ENCODE assay signal across 22 cellular contexts in genomic region chr4:39349326-39349725, GRCh38. TPM values are rescaled to one million over a fixed set of nuclear protein-coding genes. Genes with fewer than 3 reads are reported as not detected.
DNase-seq lines count a peak whose midpoint lies in the region; ATAC-seq and TF ChIP-seq lines count a peak whose summit lies in the region.
"Had no signal": no experiment of that assay in that cellular context is flagged by ENCODE, and none has a peak within 500 bp of the region (broad histone marks: within the 10 kb centered on the region; RNA-seq: fewer than 3 reads in every experiment).

No MANE protein-coding gene starts in this region.

- POLR2A ChIA-PET in Caco-2 (lab: Charles Lee): no interaction called here

- peaks cover 4% of the 10 kb centered on the region for H3K9me3 Mint-ChIP-seq in activated CD8-positive, alpha-beta memory T cell treated with anti-CD3 and anti-CD28 coated beads, Interleukin-2, amount 10 ng/mL, durations not matched to agents 7 days and 5 days (ENCODE audit: low read depth)
- no peaks in the 10 kb centered on the region for H3K9me3 Mint-ChIP-seq in Caco-2 (ENCODE audit: unreplicated experiment)
- peaks cover 4% of the 10 kb centered on the region for H3K9me3 Mint-ChIP-seq in activated naive CD8-positive, alpha-beta T cell (ENCODE audit: low read depth)
- peaks cover 18% of the 10 kb centered on the region for H3K9me3 Mint-ChIP-seq in nephron progenitor cell

- no peaks in the 10 kb centered on the region for H3K27me3 Mint-ChIP-seq in activated CD8-positive, alpha-beta memory T cell treated with anti-CD3 and anti-CD28 coated beads, Interleukin-2, amount 10 ng/mL, durations not matched to agents 7 days and 5 days
- H3K27me3 Mint-ChIP-seq in Caco-2 (ENCODE audit: insufficient read depth, unreplicated experiment) (no peaks in the 10 kb centered on the region), nephron progenitor cell (ENCODE audit: low read depth, poor library complexity) (no peaks in the 10 kb centered on the region)
- no peaks in the 10 kb centered on the region for H3K27me3 Mint-ChIP-seq in activated naive CD8-positive, alpha-beta T cell

- intact Hi-C loops in Caco-2 (cut with micrococcal nuclease; ENCODE audit: unreplicated experiment): no loop called here

- CTCF ChIA-PET in activated CD8-positive, alpha-beta memory T cell treated with anti-CD3 and anti-CD28 coated beads, Interleukin-2, amount 10 ng/mL, durations not matched to agents 7 days and 5 days (lab: Charles Lee): no interaction called here
- CTCF ChIA-PET in Caco-2 (lab: Charles Lee): no interaction called here

- H3K27ac Mint-ChIP-seq in activated CD8-positive, alpha-beta memory T cell treated with anti-CD3 and anti-CD28 coated beads, Interleukin-2, amount 10 ng/mL, durations not matched to agents 7 days and 5 days: peak overlapping the region; percentile 1
- H3K27ac Mint-ChIP-seq in Caco-2 (ENCODE audit: unreplicated experiment) (peak overlapping the region; percentile 79), nephron progenitor cell (peak overlapping the region; percentile 12)
- peak overlapping the region; percentile 88 for H3K27ac Mint-ChIP-seq in activated naive CD8-positive, alpha-beta T cell

- H3K36me3 ChIP-seq in Caco-2 (ENCODE audit: control insufficient read depth, insufficient read depth, low read length): peaks cover 1% of the 10 kb centered on the region; the same call in 1 of the 2 replicates
- H3K36me3 ChIP-seq: prostate gland had no signal

- no peak overlapping the region for H3K4me3 Mint-ChIP-seq in activated CD8-positive, alpha-beta memory T cell treated with anti-CD3 and anti-CD28 coated beads, Interleukin-2, amount 10 ng/mL, durations not matched to agents 7 days and 5 days
- peak overlapping the region; percentile 56 for H3K4me3 Mint-ChIP-seq in Caco-2 (ENCODE audit: unreplicated experiment)
- peak overlapping the region; percentile 55 for H3K4me3 Mint-ChIP-seq in activated naive CD8-positive, alpha-beta T cell
- no peak overlapping the region for H3K4me3 Mint-ChIP-seq in nephron progenitor cell

- H3K4me1 ChIP-seq in Caco-2: peaks cover 39% of the 10 kb centered on the region
- H3K4me1 ChIP-seq: prostate gland had no signal

- no peaks in the 10 kb centered on the region; the same call in 1 of the 2 replicates for H3K9me3 ChIP-seq in Caco-2
- H3K9me3 ChIP-seq: body of pancreas, neutrophil, prostate gland, sigmoid colon, transverse colon had no signal

- peaks cover 52% of the 10 kb centered on the region for H3K4me1 Mint-ChIP-seq in activated CD8-positive, alpha-beta memory T cell treated with anti-CD3 and anti-CD28 coated beads, Interleukin-2, amount 10 ng/mL, durations not matched to agents 7 days and 5 days
- peaks cover 38% of the 10 kb centered on the region for H3K4me1 Mint-ChIP-seq in Caco-2 (ENCODE audit: low read depth, unreplicated experiment)
- H3K4me1 Mint-ChIP-seq in activated naive CD8-positive, alpha-beta T cell (ENCODE audit: low read depth): peaks cover 62% of the 10 kb centered on the region
- H3K4me1 Mint-ChIP-seq in nephron progenitor cell: peaks cover 22% of the 10 kb centered on the region

- no peak overlapping the region for H3K4me3 ChIP-seq in Caco-2 (ENCODE audit: low read depth, low read length)
- H3K4me3 ChIP-seq: body of pancreas, prostate gland, sigmoid colon, transverse colon had no signal

- no TSS peak for BruUV-seq in Caco-2 (replicated peaks; lab: Mats Ljungman, UMichigan)

- peaks cover 52% of the 10 kb centered on the region for H3K36me3 Mint-ChIP-seq in activated CD8-positive, alpha-beta memory T cell treated with anti-CD3 and anti-CD28 coated beads, Interleukin-2, amount 10 ng/mL, durations not matched to agents 7 days and 5 days
- peaks cover 46% of the 10 kb centered on the region for H3K36me3 Mint-ChIP-seq in Caco-2 (ENCODE audit: insufficient read depth, unreplicated experiment)
- peaks cover 24% of the 10 kb centered on the region for H3K36me3 Mint-ChIP-seq in activated naive CD8-positive, alpha-beta T cell
- peaks cover 67% of the 10 kb centered on the region for H3K36me3 Mint-ChIP-seq in nephron progenitor cell (ENCODE audit: low read depth)

- no peaks in the 10 kb centered on the region for H3K27me3 ChIP-seq in Caco-2 (replicated peaks; ENCODE audit: control insufficient read depth, insufficient read depth, low read length)
- H3K27me3 ChIP-seq: body of pancreas, neutrophil, sigmoid colon, transverse colon had no signal

- ATAC-seq in activated CD8-positive, alpha-beta memory T cell treated with anti-CD3 and anti-CD28 coated beads, Interleukin-2, amount 10 ng/mL, durations not matched to agents 7 days and 5 days: no peak
- ATAC-seq: body of pancreas had no signal

- DNase-seq in activated CD8-positive, alpha-beta memory T cell treated with anti-CD3 and anti-CD28 coated beads, Interleukin-2, amount 10 ng/mL, durations not matched to agents 7 days and 5 days: no peak
- DNase-seq in activated CD8-positive, alpha-beta memory T cell treated with anti-CD3 and anti-CD28 coated beads for 24 hours: no peak
- DNase-seq in Caco-2 (no peak), nephron progenitor cell (no peak), GOT3 (lab: John Stamatoyannopoulos, UW) (no peak), RKO (ENCODE audit: low spot score) (no peak), HT-29 (ENCODE audit: low spot score) (no peak)
- DNase-seq: activated CD4-positive, alpha-beta T cell treated with anti-CD3 and anti-CD28 coated beads, Interleukin-2, amount 50 U/mL, for 1 hour; activated CD8-positive, alpha-beta memory T cell treated with anti-CD3 and anti-CD28 coated beads, Interleukin-2, amount 50 U/mL, for 48 hours; body of pancreas; GF-D8; head of caudate nucleus; NCI-H1436 treated with DMSO at 0.1 percent for 48 hours; NCI-H510A; SIG-M5; sigmoid colon; transverse colon had no signal

- TF ChIP-seq CTCF in Caco-2 (IDR thresholded peaks at IDR 0.05; ENCODE audit: insufficient read depth in 1 of 2, low read depth in 1 of 2, low read length in 1 of 2, severe bottlenecking in 1 of 2, unreplicated experiment in 1 of 2) (no peak), nephron progenitor cell (IDR thresholded peaks at IDR 0.05) (no peak)

RNA-seq across cellular contexts. Expression of gene RFC1, which starts 16.8 kb away (rescaled TPM):
- 10 to 100 TPM; 72.1 to 94.7 TPM for total RNA-seq in activated CD8-positive, alpha-beta memory T cell treated with anti-CD3 and anti-CD28 coated beads, Interleukin-2, amount 10 ng/mL, durations not matched to agents 7 days and 5 days
- 58.8 and 63.4 TPM in 2 replicates for total RNA-seq in Caco-2 (2022)
- total RNA-seq in HT-29 (2014; rRNA removed; shearing (Covaris generic)): 25.2 and 26.6 TPM in 2 replicates

RNA-seq across cellular contexts. Expression of gene KLB, which starts 57.4 kb away (rescaled TPM):
- not detected for total RNA-seq in activated CD8-positive, alpha-beta memory T cell treated with anti-CD3 and anti-CD28 coated beads, Interleukin-2, amount 10 ng/mL, durations not matched to agents 7 days and 5 days
- 2.2 TPM in 2 replicates for total RNA-seq in Caco-2 (2022)
- total RNA-seq in HT-29 (2014; rRNA removed; shearing (Covaris generic)): 0.23 and 0.26 TPM in 2 replicates
- total RNA-seq: fibroblast of villous mesenchyme, H4 had no signal

Comparison
In these comparisons a context has a peak if more than half of its experiments do, and no peak if none do; other contexts are left out.
1. H3K27ac Mint-ChIP-seq: peak in every context shown above with its lines; median percentile 88 in activated naive CD8-positive, alpha-beta T cell; 79 in Caco-2; 12 in nephron progenitor cell; 1 in activated CD8-positive, alpha-beta memory T cell treated with anti-CD3 and anti-CD28 coated beads, Interleukin-2, amount 10 ng/mL, durations not matched to agents 7 days and 5 days.
2. H3K4me3 Mint-ChIP-seq: peak in Caco-2 (single experiment) and activated naive CD8-positive, alpha-beta T cell (single experiment); none in activated CD8-positive, alpha-beta memory T cell treated with anti-CD3 and anti-CD28 coated beads, Interleukin-2, amount 10 ng/mL, durations not matched to agents 7 days and 5 days (single experiment) and nephron progenitor cell (single experiment).